In genomic region chr15:38647683-38648082, GRCh38 we compare ENCODE assay signal across 8 cellular contexts.
DNase-seq lines count a peak whose midpoint lies in the region; ATAC-seq and TF ChIP-seq lines count a peak whose summit lies in the region.
"Had no signal": no experiment of that assay in that cellular context is flagged by ENCODE, and none has a peak within 500 bp of the region (broad histone marks: within the 10 kb centered on the region; RNA-seq: fewer than 3 reads in every experiment).

No MANE protein-coding gene starts in this region.

- no TSS peak for BruUV-seq in Calu3 (replicated peaks; lab: Mats Ljungman, UMichigan)

- no peaks in the 10 kb centered on the region for H3K9me3 ChIP-seq in ovary
- peaks cover 0 to 12% (median 0%) of the 10 kb centered on the region in 8 donors for H3K9me3 ChIP-seq in spleen

- no peak overlapping the region for H3K4me3 Mint-ChIP-seq in Calu3 (ENCODE audit: low read depth, unreplicated experiment)
- H3K4me3 Mint-ChIP-seq in natural killer cell treated with Interleukin-12 subunit alpha and Interleukin-12 subunit beta and Interleukin-15 and Interleukin-18, amount 100 ng/mL, for 72 hours: no peak overlapping the region
- H3K4me3 Mint-ChIP-seq: naive B cell had no signal

- no peaks in the 10 kb centered on the region for H3K36me3 Mint-ChIP-seq in Calu3 (ENCODE audit: insufficient read depth, unreplicated experiment)
- peaks cover 6% of the 10 kb centered on the region for H3K36me3 Mint-ChIP-seq in natural killer cell treated with Interleukin-12 subunit alpha and Interleukin-12 subunit beta and Interleukin-15 and Interleukin-18, amount 100 ng/mL, for 72 hours
- H3K36me3 Mint-ChIP-seq: naive B cell had no signal

- H3K9me3 Mint-ChIP-seq in Calu3 (ENCODE audit: low read depth, unreplicated experiment): no peaks in the 10 kb centered on the region
- H3K9me3 Mint-ChIP-seq in natural killer cell treated with Interleukin-12 subunit alpha and Interleukin-12 subunit beta and Interleukin-15 and Interleukin-18, amount 100 ng/mL, for 72 hours: no peaks in the 10 kb centered on the region

- H3K27ac Mint-ChIP-seq in Calu3 (ENCODE audit: unreplicated experiment): no peak overlapping the region
- H3K27ac Mint-ChIP-seq in natural killer cell treated with Interleukin-12 subunit alpha and Interleukin-12 subunit beta and Interleukin-15 and Interleukin-18, amount 100 ng/mL, for 72 hours: peak overlapping the region; percentile 94 to 97

- H3K36me3 ChIP-seq in ovary: no peaks in the 10 kb centered on the region
- H3K36me3 ChIP-seq in spleen: no peaks in the 10 kb centered on the region

- H3K4me3 ChIP-seq in choroid plexus epithelial cell (ENCODE audit: low read depth, low read length): no peak overlapping the region
- no peak overlapping the region for H3K4me3 ChIP-seq in ovary
- no peak overlapping the region for H3K4me3 ChIP-seq in spleen

- no peaks in the 10 kb centered on the region for H3K27me3 Mint-ChIP-seq in Calu3 (ENCODE audit: unreplicated experiment)
- no peaks in the 10 kb centered on the region for H3K27me3 Mint-ChIP-seq in natural killer cell treated with Interleukin-12 subunit alpha and Interleukin-12 subunit beta and Interleukin-15 and Interleukin-18, amount 100 ng/mL, for 72 hours
- H3K27me3 Mint-ChIP-seq: naive B cell had no signal

- intact Hi-C loops in Calu3 (cut with micrococcal nuclease; ENCODE audit: unreplicated experiment) (loop anchor here (1.0 kb wide), 1 partner anchor 84 kb away; no protein-coding TSS in a partner anchor), ovary (cut with DNase I) (no loop called here), spleen (cut with DNase I; ENCODE audit: low total_unique reads) (no loop called here)

- H3K27ac ChIP-seq in ovary (no peak overlapping the region), spleen (no peak overlapping the region)

- DNase-seq in Calu3 (peak; percentile 28), choroid plexus epithelial cell (ENCODE audit: low read depth) (peak; percentile 52), ovary (no peak), spleen (no peak)
- DNase-seq in natural killer cell treated with Interleukin-12 subunit alpha and Interleukin-12 subunit beta and Interleukin-15 and Interleukin-18, amount 100 ng/mL, for 72 hours (ENCODE audit: low spot score): no peak
- DNase-seq in stimulated activated CD4-positive, alpha-beta T cell treated with anti-CD3 and anti-CD28 coated beads, Interleukin-2, amount 100 ng/mL, for 24 hours: no peak
- DNase-seq: naive B cell had no signal

- no peak for TF ChIP-seq POLR2A in ovary (IDR thresholded peaks at IDR 0.05)
- no peak for TF ChIP-seq POLR2A in spleen (IDR thresholded peaks at IDR 0.05)

- ATAC-seq in natural killer cell treated with Interleukin-12 subunit alpha and Interleukin-12 subunit beta and Interleukin-15 and Interleukin-18, amount 100 ng/mL, for 72 hours: no peak

- no peak for TF ChIP-seq EP300 in ovary (IDR thresholded peaks at IDR 0.05)

- no peak for TF ChIP-seq CTCF in Calu3 (IDR thresholded peaks at IDR 0.05; ENCODE audit: unreplicated experiment)
- TF ChIP-seq CTCF in LNCAP (IDR thresholded peaks at IDR 0.05): peak; percentile 47; the same call in 1 of the 2 replicates
- peak; percentile 62 for TF ChIP-seq CTCF in choroid plexus epithelial cell (conservative IDR thresholded peaks at IDR 0.05; ENCODE audit: low read depth, low read length)
- TF ChIP-seq CTCF in ovary (IDR thresholded peaks at IDR 0.05): no peak
- no peak for TF ChIP-seq CTCF in spleen (IDR thresholded peaks at IDR 0.05 in 8 of 11, conservative IDR thresholded peaks at IDR 0.05 in 3 of 11)

- CTCF ChIA-PET in Calu3 (lab: Charles Lee): interaction anchor here (0.7 to 2.3 kb wide), 4 partner anchors 16 to 207 kb away, joined by 3 to 20 read pairs (median 6); partner anchors contain the start of gene RASGRP1

- H3K4me1 Mint-ChIP-seq in Calu3 (ENCODE audit: low read depth, unreplicated experiment): no peaks in the 10 kb centered on the region
- peaks cover 55 to 60% of the 10 kb centered on the region in 2 donors for H3K4me1 Mint-ChIP-seq in natural killer cell treated with Interleukin-12 subunit alpha and Interleukin-12 subunit beta and Interleukin-15 and Interleukin-18, amount 100 ng/mL, for 72 hours (ENCODE audit: low read depth in 2 of 2)

- H3K4me1 ChIP-seq in ovary (ENCODE audit: insufficient read depth) (no peaks in the 10 kb centered on the region), spleen (peaks cover 23 to 43% (median 29%) of the 10 kb centered on the region in 6 donors)

- H3K27me3 ChIP-seq in ovary: no peaks in the 10 kb centered on the region
- no peaks in the 10 kb centered on the region for H3K27me3 ChIP-seq in spleen (replicated peaks in 1 of 7)

Comparison
In these comparisons a context has a peak if more than half of its experiments do, and no peak if none do; other contexts are left out.
1. DNase-seq: peak in Calu3 (single experiment) and choroid plexus epithelial cell (single experiment); none in natural killer cell treated with Interleukin-12 subunit alpha and Interleukin-12 subunit beta and Interleukin-15 and Interleukin-18, amount 100 ng/mL, for 72 hours (single experiment), stimulated activated CD4-positive, alpha-beta T cell treated with anti-CD3 and anti-CD28 coated beads, Interleukin-2, amount 100 ng/mL, for 24 hours (0 of 2), ovary (0 of 5) and spleen (single experiment).
2. CTCF ChIP-seq: peak in LNCAP (single experiment) and choroid plexus epithelial cell (single experiment); none in Calu3 (single experiment), ovary (0 of 3) and spleen (0 of 11).